Comparison of ENCODE assay signal across 23 cellular contexts in the genomic region with DNA sequence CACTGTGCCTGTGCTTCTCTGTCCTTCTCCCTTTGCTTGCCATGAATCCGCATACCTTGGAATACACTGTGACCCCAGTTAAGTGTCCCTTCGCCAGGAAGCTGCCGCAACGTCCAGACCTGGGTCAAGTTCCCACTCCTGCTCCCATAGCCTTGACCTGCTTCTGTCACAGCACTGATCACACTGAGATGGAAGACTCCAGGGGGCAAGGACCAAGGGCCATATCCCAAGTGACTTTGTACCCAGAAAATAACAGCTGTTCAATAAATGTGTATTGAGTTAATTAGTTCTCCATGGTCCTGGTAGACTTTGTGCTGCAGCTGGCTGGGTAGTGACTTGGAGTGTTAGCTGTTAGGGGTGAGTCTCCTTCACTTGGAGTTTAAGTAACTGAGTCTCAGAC. TPM values are rescaled to one million over a fixed set of nuclear protein-coding genes. Genes with fewer than 3 reads are reported as not detected.
DNase-seq lines count a peak whose midpoint lies in the region; ATAC-seq and TF ChIP-seq lines count a peak whose summit lies in the region.
"Had no signal": no experiment of that assay in that cellular context is flagged by ENCODE, and none has a peak within 500 bp of the region (broad histone marks: within the 10 kb centered on the region; RNA-seq: fewer than 3 reads in every experiment).

No MANE protein-coding gene starts in this region.

- no peaks in the 10 kb centered on the region for H3K27me3 Mint-ChIP-seq in activated CD4-positive, alpha-beta T cell treated with anti-CD3 and anti-CD28 coated beads, Interleukin-2, amount 10 ng/mL, durations not matched to agents 24 days and 14 days
- no peaks in the 10 kb centered on the region for H3K27me3 Mint-ChIP-seq in endodermal cell (ENCODE audit: insufficient read depth)

- no peak overlapping the region for H3K23ac ChIP-seq in neuronal stem cell (ENCODE audit: low read depth, low read length, poor library complexity)

- WGBS in endodermal cell (ENCODE audit: insufficient coverage in 1 of 2, insufficient read length in 1 of 2), 2 experiments, result 90 to 95% methylated on average over 2 to 4 of the region's 4 CpGs
- no CpG with 5 or more reads among the region's 4 CpGs for WGBS in neuronal stem cell (ENCODE audit: extremely low coverage in 2 of 2, insufficient read length in 2 of 2, insufficient replicate concordance in 1 of 2), 2 donors

- H3K36me3 ChIP-seq in endodermal cell (ENCODE audit: control insufficient read depth, insufficient read depth, low read length) (peaks cover 13% of the 10 kb centered on the region), neuronal stem cell (replicated peaks in 1 of 2; ENCODE audit: control insufficient read depth in 2 of 2, insufficient read depth in 2 of 2, low read length in 2 of 2) (no peaks in the 10 kb centered on the region)
- H3K36me3 ChIP-seq: BE2C; BLaER1 treated with 17β-estradiol and CSF1 and Interleukin-3, amounts not matched to agents 10 nM and 100 nM; HAP-1 had no signal

- intact Hi-C loops in activated CD4-positive, alpha-beta T cell treated with anti-CD3 and anti-CD28 coated beads, Interleukin-2, amount 10 ng/mL, durations not matched to agents 24 days and 14 days (cut with micrococcal nuclease), result no loop called here

- no peaks in the 10 kb centered on the region for H3K9me3 Mint-ChIP-seq in activated CD4-positive, alpha-beta T cell treated with anti-CD3 and anti-CD28 coated beads, Interleukin-2, amount 10 ng/mL, durations not matched to agents 24 days and 14 days
- H3K9me3 Mint-ChIP-seq in endodermal cell, result no peaks in the 10 kb centered on the region
- H3K9me3 Mint-ChIP-seq: CD4-positive, alpha-beta T cell had no signal

- no peak overlapping the region for H2BK120ac ChIP-seq in neuronal stem cell (ENCODE audit: low read depth, low read length)

- no peak overlapping the region for H2BK15ac ChIP-seq in neuronal stem cell (ENCODE audit: low read length)

- H3K27ac ChIP-seq in endodermal cell (ENCODE audit: low read depth, low read length) (no peak overlapping the region), neuronal stem cell (replicated peaks; ENCODE audit: low read length) (no peak overlapping the region)
- H3K27ac ChIP-seq: 22Rv1; BLaER1 treated with 17β-estradiol and CSF1 and Interleukin-3, amounts not matched to agents 10 nM and 100 nM had no signal

- TF ChIP-seq CTCF in endodermal cell (conservative IDR thresholded peaks at IDR 0.05), result no peak

- H3K4me1 ChIP-seq in endodermal cell (ENCODE audit: control insufficient read depth, insufficient read depth, low read length) (peaks cover 11% of the 10 kb centered on the region), neuronal stem cell (ENCODE audit: control insufficient read depth in 2 of 2, insufficient read depth in 1 of 2, low read depth in 1 of 2, low read length in 2 of 2) (peaks cover 0 to 6% of the 10 kb centered on the region in 2 donors)
- H3K4me1 ChIP-seq: BE2C, HAP-1 had no signal

- H2BK12ac ChIP-seq in neuronal stem cell (ENCODE audit: low read length), result no peak overlapping the region

- no peaks in the 10 kb centered on the region for H3K79me1 ChIP-seq in neuronal stem cell (ENCODE audit: low read depth, low read length)

- ATAC-seq in HG03139 (IDR thresholded peaks at IDR 0.05; ENCODE audit: unreplicated experiment), result no peak

- no peaks in the 10 kb centered on the region for H3K27me3 ChIP-seq in endodermal cell (ENCODE audit: control insufficient read depth, insufficient read depth, low read length, poor library complexity, severe bottlenecking)
- no peaks in the 10 kb centered on the region for H3K27me3 ChIP-seq in neuronal stem cell (ENCODE audit: control insufficient read depth in 3 of 3, insufficient read depth in 3 of 3, low read depth in 1 of 3, low read length in 3 of 3)
- H3K27me3 ChIP-seq: BE2C; BLaER1 treated with 17β-estradiol and CSF1 and Interleukin-3, amounts not matched to agents 10 nM and 100 nM had no signal

- no peak overlapping the region for H2AK5ac ChIP-seq in neuronal stem cell (ENCODE audit: low read depth, low read length)

- H3K4me3 ChIP-seq in endodermal cell (ENCODE audit: low read length) (no peak overlapping the region), neuronal stem cell (ENCODE audit: low read length in 2 of 2) (no peak overlapping the region)
- H3K4me3 ChIP-seq: BLaER1 treated with 17β-estradiol and CSF1 and Interleukin-3, amounts not matched to agents 10 nM and 100 nM; HAP-1 had no signal

- H3K4me2 ChIP-seq in neuronal stem cell (ENCODE audit: insufficient read depth, low read length, poor library complexity, severe bottlenecking), result no peak overlapping the region

- no peak overlapping the region for H4K91ac ChIP-seq in neuronal stem cell (ENCODE audit: low read depth, low read length, poor library complexity)

- H3K14ac ChIP-seq in neuronal stem cell (ENCODE audit: low read length), result no peak overlapping the region

- no peak overlapping the region for H3K27ac Mint-ChIP-seq in activated CD4-positive, alpha-beta T cell treated with anti-CD3 and anti-CD28 coated beads, Interleukin-2, amount 10 ng/mL, durations not matched to agents 24 days and 14 days
- H3K27ac Mint-ChIP-seq in endodermal cell, result peak overlapping the region; percentile 69
- H3K27ac Mint-ChIP-seq: CD14-positive monocyte; CD4-positive, alpha-beta T cell; HFFc6 had no signal

- no peak overlapping the region for H2AFZ ChIP-seq in neuronal stem cell (ENCODE audit: low read length)

- H3K36me3 Mint-ChIP-seq in activated CD4-positive, alpha-beta T cell treated with anti-CD3 and anti-CD28 coated beads, Interleukin-2, amount 10 ng/mL, durations not matched to agents 24 days and 14 days (ENCODE audit: low read depth), result no peaks in the 10 kb centered on the region
- peaks cover 39% of the 10 kb centered on the region for H3K36me3 Mint-ChIP-seq in endodermal cell (ENCODE audit: low read depth)

- no peak overlapping the region for H3K4ac ChIP-seq in neuronal stem cell (ENCODE audit: low read length)

- peak; percentile 31 for DNase-seq in activated CD4-positive, alpha-beta T cell treated with anti-CD3 and anti-CD28 coated beads, Interleukin-2, amount 10 ng/mL, durations not matched to agents 24 days and 14 days
- DNase-seq in activated CD4-positive, alpha-beta T cell treated with anti-CD3 and anti-CD28 coated beads, Interleukin-2, amount 50 U/mL, for 1 hour, result no peak
- no peak for DNase-seq in endodermal cell
- DNase-seq in neuronal stem cell (ENCODE audit: low spot score), result no peak
- no peak for DNase-seq in NOMO-1 treated with dmso at 0.1 percent for 144 hours (lab: John Stamatoyannopoulos, UW; ENCODE audit: unreplicated experiment)
- DNase-seq: AML-193; BE2C; Calu3; CD4-positive, alpha-beta T cell; COR-L47; DMS53; DMS79 treated with DMSO at 0.1 percent for 48 hours; GF-D8; GOT3; HFFc6 had no signal

- H2BK5ac ChIP-seq in neuronal stem cell (ENCODE audit: low read length), result no peak overlapping the region

- no peak overlapping the region for H3K4me3 Mint-ChIP-seq in activated CD4-positive, alpha-beta T cell treated with anti-CD3 and anti-CD28 coated beads, Interleukin-2, amount 10 ng/mL, durations not matched to agents 24 days and 14 days
- no peak overlapping the region for H3K4me3 Mint-ChIP-seq in endodermal cell
- H3K4me3 Mint-ChIP-seq: CD14-positive monocyte; CD4-positive, alpha-beta T cell; HFFc6 had no signal

- no peak overlapping the region for H3K9ac ChIP-seq in endodermal cell (ENCODE audit: extremely low read depth, low read length, poor library complexity, severe bottlenecking)
- no peak overlapping the region for H3K9ac ChIP-seq in neuronal stem cell (ENCODE audit: low read depth, low read length, poor library complexity)
- H3K9ac ChIP-seq: BLaER1 treated with 17β-estradiol and CSF1 and Interleukin-3, amounts not matched to agents 10 nM and 100 nM had no signal

- no peaks in the 10 kb centered on the region for H3K4me1 Mint-ChIP-seq in activated CD4-positive, alpha-beta T cell treated with anti-CD3 and anti-CD28 coated beads, Interleukin-2, amount 10 ng/mL, durations not matched to agents 24 days and 14 days
- H3K4me1 Mint-ChIP-seq in endodermal cell, result peaks cover 30% of the 10 kb centered on the region

- H4K8ac ChIP-seq in neuronal stem cell (ENCODE audit: low read depth, low read length), result peak overlapping the region; percentile 74

- peak overlapping the region; percentile 3 for H3K18ac ChIP-seq in neuronal stem cell (ENCODE audit: low read length)

- H3K9me3 ChIP-seq in endodermal cell (ENCODE audit: control insufficient read depth, low read length), result no peaks in the 10 kb centered on the region
- no peaks in the 10 kb centered on the region for H3K9me3 ChIP-seq in neuronal stem cell (replicated peaks in 1 of 2; ENCODE audit: control insufficient read depth in 2 of 2, insufficient read depth in 1 of 2, low read depth in 1 of 2, low read length in 2 of 2)
- H3K9me3 ChIP-seq: BE2C; BLaER1 treated with 17β-estradiol and CSF1 and Interleukin-3, amounts not matched to agents 10 nM and 100 nM; HAP-1 had no signal

RNA-seq across cellular contexts. Expression of a gene that starts 25.8 kb away (rescaled TPM):
- not detected in 2 replicates for total RNA-seq in activated CD4-positive, alpha-beta T cell treated with anti-CD3 and anti-CD28 coated beads, Interleukin-2, amount 10 ng/mL, durations not matched to agents 24 days and 14 days
- total RNA-seq in endodermal cell, result 100 to 1,000 TPM in 1 of 2 donors, 10 to 100 TPM in 1; 52.4 to 114 TPM
- 7.9 TPM for polyA plus RNA-seq in endodermal cell (2013, experiment 1 of 2)
- polyA plus RNA-seq in endodermal cell (2013, experiment 2 of 2), result 11.5 TPM
- not detected for polyA plus RNA-seq in neuronal stem cell (2013, experiment 1 of 2)
- polyA plus RNA-seq in neuronal stem cell (2013, experiment 2 of 2), result not detected
- total RNA-seq: CD4-positive, alpha-beta T cell; Daoy; G401; HFFc6 had no signal
- polyA plus RNA-seq: AG04450 had no signal

Comparison
In these comparisons a context has a peak if more than half of its experiments do, and no peak if none do; other contexts are left out.
1. RNA of a gene that starts 25.8 kb away (total RNA-seq): 52.4 to 114 TPM in endodermal cell; not detected in activated CD4-positive, alpha-beta T cell treated with anti-CD3 and anti-CD28 coated beads, Interleukin-2, amount 10 ng/mL, durations not matched to agents 24 days and 14 days; every median in the first group is over 10 times any median in the second.